In the genomic region with DNA sequence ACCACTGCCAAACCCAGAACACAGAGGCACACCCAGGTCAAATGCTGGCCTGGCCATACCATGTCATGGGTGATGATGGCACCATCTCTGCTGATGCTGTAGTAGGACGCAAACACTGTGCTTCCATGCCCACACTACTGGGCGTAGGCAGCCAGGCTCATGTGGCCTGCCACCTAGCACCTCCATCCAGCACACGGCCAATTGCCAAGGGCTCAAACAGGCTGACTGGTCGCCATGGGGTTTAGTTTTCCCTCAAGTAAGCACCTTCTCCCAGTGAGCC, we compare ENCODE assay signal across 1 cellular context.
TF ChIP-seq lines count a peak whose summit lies in the region.

No MANE protein-coding gene starts in this region.

TF ChIP-seq in HepG2, 621 proteins besides CTCF, POLR2A, EP300 and RAD21 (continued from another document):
- TF ChIP-seq ZBTB34 (CRISPR knock-in tag; IDR thresholded peaks at IDR 0.05) = no peak
- TF ChIP-seq, protein P1, sequence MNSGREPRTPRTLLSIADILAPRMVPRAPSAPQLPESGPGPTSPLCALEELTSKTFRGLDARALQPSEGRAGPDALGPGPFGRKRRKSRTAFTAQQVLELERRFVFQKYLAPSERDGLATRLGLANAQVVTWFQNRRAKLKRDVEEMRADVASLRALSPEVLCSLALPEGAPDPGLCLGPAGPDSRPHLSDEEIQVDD (CRISPR knock-in tag; IDR thresholded peaks at IDR 0.05; ENCODE audit: borderline replicate concordance) = no peak
- TF ChIP-seq ZNF597 (CRISPR knock-in tag; IDR thresholded peaks at IDR 0.05) = no peak
- no peak for TF ChIP-seq TBX2 (CRISPR knock-in tag; IDR thresholded peaks at IDR 0.05; ENCODE audit: borderline replicate concordance)
- no peak for TF ChIP-seq ZBTB1 (CRISPR knock-in tag; IDR thresholded peaks at IDR 0.05; ENCODE audit: borderline replicate concordance)
- no peak for TF ChIP-seq ZNF569 (CRISPR knock-in tag; IDR thresholded peaks at IDR 0.05; ENCODE audit: borderline replicate concordance)
- no peak for TF ChIP-seq CENPX (CRISPR knock-in tag; IDR thresholded peaks at IDR 0.05)
